In genomic region chr2:805664-806063, GRCh38 we compare ENCODE assay signal across 5 cellular contexts.
"Had no signal": no experiment of that assay in that cellular context is flagged by ENCODE, and none has a peak within 500 bp of the region (broad histone marks: within the 10 kb centered on the region; RNA-seq: fewer than 3 reads in every experiment).

No MANE protein-coding gene starts in this region.

- H3K4me3 Mint-ChIP-seq: GM23338, H9 had no signal

- H3K9me3 Mint-ChIP-seq: GM23338, H9 had no signal

- H3K4me1 Mint-ChIP-seq: GM23338, H9 had no signal

- H3K4me3 ChIP-seq: GM23338, K562 had no signal

- ATAC-seq: GM23338, K562 had no signal

- DNase-seq: H9, HCEC 1CT, IMR-90 had no signal

- H3K27ac Mint-ChIP-seq: GM23338, H9 had no signal
